13 cellular contexts compared by ENCODE assay signal in the genomic region with DNA sequence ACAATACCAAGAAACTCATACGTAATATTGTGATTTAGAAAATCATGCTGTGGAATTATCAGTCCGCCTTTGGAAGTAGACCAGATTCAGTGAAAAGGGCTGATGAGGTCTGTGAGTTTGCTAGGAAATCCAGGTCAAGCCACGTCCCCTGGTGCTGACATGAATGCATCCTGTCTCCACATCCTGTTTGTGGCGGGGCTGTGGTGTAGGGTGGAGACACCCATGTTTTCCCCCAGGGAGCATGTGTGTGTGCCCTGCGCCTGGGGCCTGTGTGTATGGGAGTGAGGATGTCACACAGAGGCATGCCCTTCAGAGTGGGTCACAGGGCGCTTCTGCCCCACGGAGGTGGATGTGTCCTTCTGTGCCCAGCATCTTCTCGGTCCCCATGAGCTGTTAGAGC.
DNase-seq lines count a peak whose midpoint lies in the region; ATAC-seq and TF ChIP-seq lines count a peak whose summit lies in the region.
"Had no signal": no experiment of that assay in that cellular context is flagged by ENCODE, and none has a peak within 500 bp of the region (broad histone marks: within the 10 kb centered on the region; RNA-seq: fewer than 3 reads in every experiment).

No MANE protein-coding gene starts in this region.

- H3K4me1 Mint-ChIP-seq in type B pancreatic cell (ENCODE audit: unreplicated experiment): peaks cover 43% of the 10 kb centered on the region
- H3K4me1 Mint-ChIP-seq in Caco-2 (ENCODE audit: low read depth, unreplicated experiment): peaks cover 20% of the 10 kb centered on the region

- H3K27me3 ChIP-seq in Caco-2 (replicated peaks; ENCODE audit: control insufficient read depth, insufficient read depth, low read length) (no peaks in the 10 kb centered on the region), ascending aorta (no peaks in the 10 kb centered on the region)

- H3K27ac Mint-ChIP-seq in type B pancreatic cell: peak overlapping the region; percentile 50
- H3K27ac Mint-ChIP-seq in Caco-2 (ENCODE audit: unreplicated experiment): no peak overlapping the region

- H3K27me3 Mint-ChIP-seq in type B pancreatic cell (no peaks in the 10 kb centered on the region), Caco-2 (ENCODE audit: insufficient read depth, unreplicated experiment) (no peaks in the 10 kb centered on the region)
- H3K27me3 Mint-ChIP-seq: brain had no signal

- TF ChIP-seq CTCF in type B pancreatic cell (conservative IDR thresholded peaks at IDR 0.05): no peak
- no peak for TF ChIP-seq CTCF in Caco-2 (IDR thresholded peaks at IDR 0.05; ENCODE audit: insufficient read depth in 1 of 2, low read depth in 1 of 2, low read length in 1 of 2, severe bottlenecking in 1 of 2, unreplicated experiment in 1 of 2)
- TF ChIP-seq CTCF in ascending aorta (IDR thresholded peaks at IDR 0.05): no peak

- H3K4me3 Mint-ChIP-seq in type B pancreatic cell: no peak overlapping the region
- no peak overlapping the region for H3K4me3 Mint-ChIP-seq in Caco-2 (ENCODE audit: unreplicated experiment)
- H3K4me3 Mint-ChIP-seq: brain, CD14-positive monocyte had no signal

- no TSS peak for BruUV-seq in Caco-2 (replicated peaks; lab: Mats Ljungman, UMichigan)

- H3K4me1 ChIP-seq in Caco-2: peaks cover 8% of the 10 kb centered on the region
- no peaks in the 10 kb centered on the region for H3K4me1 ChIP-seq in ascending aorta
- H3K4me1 ChIP-seq: prostate gland had no signal

- peak; percentile 43 for DNase-seq in stimulated activated CD4-positive, alpha-beta T cell treated with anti-CD3 and anti-CD28 coated beads, Interleukin-15, amount 100 ng/mL, for 24 hours
- no peak for DNase-seq in stimulated activated CD4-positive, alpha-beta T cell treated with anti-CD3 and anti-CD28 coated beads, Interleukin-12 subunit alpha, Interleukin-12 subunit beta, amount 100 ng/mL, for 4 hours
- peak; percentile 62 for DNase-seq in central memory CD4-positive, alpha-beta T cell
- DNase-seq in type B pancreatic cell (ENCODE audit: extremely low spot score, unreplicated experiment): no peak
- DNase-seq in Caco-2: no peak
- no peak for DNase-seq in ascending aorta (ENCODE audit: low spot score in 2 of 2)
- DNase-seq: HCEC 1CT, NCI-H2107 had no signal

- H3K4me3 ChIP-seq in Caco-2 (ENCODE audit: low read depth, low read length): no peak overlapping the region
- no peak overlapping the region for H3K4me3 ChIP-seq in ascending aorta
- H3K4me3 ChIP-seq: prostate gland had no signal

- no peak overlapping the region for H3K27ac ChIP-seq in ascending aorta
- H3K27ac ChIP-seq: prostate gland had no signal

- peak; percentile 69 for ATAC-seq in HG03442 (IDR thresholded peaks at IDR 0.05; ENCODE audit: unreplicated experiment)
- ATAC-seq in HG03280 (IDR thresholded peaks at IDR 0.05; ENCODE audit: unreplicated experiment): no peak

- POLR2A ChIA-PET in Caco-2 (lab: Charles Lee): no interaction called here

- CTCF ChIA-PET in Caco-2 (lab: Charles Lee): no interaction called here

- no peaks in the 10 kb centered on the region for H3K9me3 ChIP-seq in Caco-2
- H3K9me3 ChIP-seq in ascending aorta: no peaks in the 10 kb centered on the region
- H3K9me3 ChIP-seq: prostate gland had no signal

- H3K9me3 Mint-ChIP-seq in type B pancreatic cell (peaks cover 9% of the 10 kb centered on the region), Caco-2 (ENCODE audit: unreplicated experiment) (no peaks in the 10 kb centered on the region)
- H3K9me3 Mint-ChIP-seq: brain had no signal

- intact Hi-C loops in Caco-2 (cut with micrococcal nuclease; ENCODE audit: unreplicated experiment) (no loop called here), ascending aorta (cut with DNase I) (no loop called here)

- H3K36me3 Mint-ChIP-seq in type B pancreatic cell: peaks cover 31% of the 10 kb centered on the region
- H3K36me3 Mint-ChIP-seq in Caco-2 (ENCODE audit: insufficient read depth, unreplicated experiment): peaks cover 49% of the 10 kb centered on the region
- H3K36me3 Mint-ChIP-seq: CD14-positive monocyte had no signal

- H3K36me3 ChIP-seq in Caco-2 (ENCODE audit: control insufficient read depth, insufficient read depth, low read length): no peaks in the 10 kb centered on the region
- peaks cover 3% of the 10 kb centered on the region in 2 donors for H3K36me3 ChIP-seq in ascending aorta
- H3K36me3 ChIP-seq: prostate gland had no signal

Comparison
In these comparisons a context has a peak if more than half of its experiments do, and no peak if none do; other contexts are left out.
1. DNase-seq: peak in stimulated activated CD4-positive, alpha-beta T cell treated with anti-CD3 and anti-CD28 coated beads, Interleukin-15, amount 100 ng/mL, for 24 hours (single experiment) and central memory CD4-positive, alpha-beta T cell (single experiment); none in stimulated activated CD4-positive, alpha-beta T cell treated with anti-CD3 and anti-CD28 coated beads, Interleukin-12 subunit alpha, Interleukin-12 subunit beta, amount 100 ng/mL, for 4 hours (single experiment), type B pancreatic cell (single experiment), Caco-2 (0 of 2) and ascending aorta (0 of 2).